16 cellular contexts compared by ENCODE assay signal in genomic region chr5:60210810-60211209, GRCh38.
DNase-seq lines count a peak whose midpoint lies in the region; ATAC-seq, FAIRE-seq and TF ChIP-seq lines count a peak whose summit lies in the region.
"Had no signal": no experiment of that assay in that cellular context is flagged by ENCODE, and none has a peak within 500 bp of the region (broad histone marks: within the 10 kb centered on the region; RNA-seq: fewer than 3 reads in every experiment).

No MANE protein-coding gene starts in this region.

- H3K27ac ChIP-seq in HepG2 (ENCODE audit: extremely low read length, insufficient read depth, low read length) (no peak overlapping the region), right lobe of liver (no peak overlapping the region), RWPE2 (ENCODE audit: poor library complexity, severe bottlenecking) (no peak overlapping the region), kidney (ENCODE audit: low read depth in 2 of 2, low read length in 2 of 2) (no peak overlapping the region)
- H3K27ac ChIP-seq: adrenal gland, epithelial cell of prostate had no signal

- H3K9ac ChIP-seq in HepG2 (ENCODE audit: insufficient read depth, low read depth, low read length) (no peak overlapping the region), kidney (ENCODE audit: low read length in 2 of 2) (no peak overlapping the region)

- FAIRE-seq in HepG2 (lab: Jason Lieb, UNC) (no peak), kidney (lab: Jason Lieb, UNC) (no peak)
- FAIRE-seq: keratinocyte had no signal

- POLR2A ChIA-PET in HepG2 (lab: Yijun Ruan, JAX): no interaction called here

- no peaks in the 10 kb centered on the region for H4K20me1 ChIP-seq in HepG2 (ENCODE audit: insufficient read depth, low read length)

- H3K36me3 ChIP-seq in HepG2 (replicated peaks in 1 of 2; ENCODE audit: control insufficient read depth in 1 of 2, insufficient read depth in 2 of 2, low read length in 2 of 2) (no peaks in the 10 kb centered on the region), right lobe of liver (no peaks in the 10 kb centered on the region), RWPE2 (ENCODE audit: low read depth) (no peaks in the 10 kb centered on the region), kidney (ENCODE audit: control insufficient read depth in 1 of 2, insufficient read depth in 2 of 2, low read length in 2 of 2) (no peaks in the 10 kb centered on the region)
- H3K36me3 ChIP-seq: adrenal gland had no signal

- ATAC-seq in HepG2 (peak; percentile 84), right lobe of liver (no peak), RWPE2 (ENCODE audit: low read depth) (peak; percentile 48; the same call in 2 of the 3 replicates), GM18498 (IDR thresholded peaks at IDR 0.05; ENCODE audit: unreplicated experiment) (no peak), GM21717 (IDR thresholded peaks at IDR 0.05; ENCODE audit: unreplicated experiment) (no peak)
- ATAC-seq: mucosa of descending colon had no signal

- TF ChIP-seq CTCF in HepG2 (CRISPR knock-in tag; IDR thresholded peaks at IDR 0.05): no peak
- TF ChIP-seq CTCF in right lobe of liver (IDR thresholded peaks at IDR 0.05): no peak
- TF ChIP-seq CTCF in RWPE2 (IDR thresholded peaks at IDR 0.05; ENCODE audit: poor library complexity, severe bottlenecking): no peak
- TF ChIP-seq CTCF in kidney (IDR thresholded peaks at IDR 0.05; ENCODE audit: borderline replicate concordance, extremely low read depth, insufficient read depth): no peak
- no peak for TF ChIP-seq CTCF in GM13976 (IDR thresholded peaks at IDR 0.05; ENCODE audit: borderline replicate concordance, control extremely low read depth, extremely low read depth, insufficient read depth, missing control alignments)

- H3K79me2 ChIP-seq in HepG2 (ENCODE audit: insufficient read depth, low read length): no peaks in the 10 kb centered on the region

- no peaks in the 10 kb centered on the region for H3K27me3 ChIP-seq in HepG2 (ENCODE audit: control insufficient read depth in 1 of 2, insufficient read depth in 2 of 2, low read length in 2 of 2)
- no peaks in the 10 kb centered on the region for H3K27me3 ChIP-seq in right lobe of liver
- H3K27me3 ChIP-seq in RWPE2 (ENCODE audit: insufficient read depth, poor library complexity, severe bottlenecking): peaks cover 28% of the 10 kb centered on the region
- H3K27me3 ChIP-seq: adrenal gland had no signal

- TF ChIP-seq RAD21 in HepG2 (CRISPR knock-in tag; IDR thresholded peaks at IDR 0.05): no peak

- H3K4me3 ChIP-seq in HepG2 (replicated peaks in 1 of 3; ENCODE audit: insufficient read depth in 1 of 3, low read depth in 2 of 3, low read length in 3 of 3) (peak overlapping the region; percentile 36 to 63 (median 44); a peak in 4 of 6 replicates), right lobe of liver (no peak overlapping the region), RWPE2 (ENCODE audit: severe bottlenecking) (peak overlapping the region; percentile 20), kidney (ENCODE audit: low read length in 2 of 2) (peak overlapping the region in 1 of 2 donors; percentile 23)
- H3K4me3 ChIP-seq: adrenal gland, mucosa of descending colon had no signal

- no peak overlapping the region for H2AFZ ChIP-seq in HepG2 (ENCODE audit: low read length)

- no peak for DNase-seq in HepG2 (ENCODE audit: low spot score)
- DNase-seq in right lobe of liver: no peak
- DNase-seq in RWPE2 (ENCODE audit: low spot score): no peak
- DNase-seq in kidney: peak; percentile 56
- DNase-seq in GM13976 (ENCODE audit: low spot score): no peak
- no peak for DNase-seq in NCI-H2171 treated with DMSO at 0.1 percent for 48 hours (lab: John Stamatoyannopoulos, UW)
- DNase-seq: activated CD4-positive, alpha-beta T cell treated with anti-CD3 and anti-CD28 coated beads, Interleukin-2, amount 50 U/mL, for 1 hour; adrenal gland; head of caudate nucleus; NCI-H1048; T-helper 9 cell had no signal

- in situ Hi-C loops in HepG2 (cut with HindIII; ENCODE audit: extremely low pct_ligation_motif_present, low pct_unique_long_range_greater_than_20kb) (no loop called here), GM13976 (cut with MboI; ENCODE audit: low sequenced_read_pairs, unreplicated experiment) (no loop called here)

- H3K9me3 ChIP-seq in HepG2 (ENCODE audit: low read length) (no peaks in the 10 kb centered on the region), right lobe of liver (no peaks in the 10 kb centered on the region), RWPE2 (ENCODE audit: severe bottlenecking) (no peaks in the 10 kb centered on the region), kidney (ENCODE audit: control insufficient read depth in 1 of 2, low read length in 2 of 2) (no peaks in the 10 kb centered on the region)
- H3K9me3 ChIP-seq: adrenal gland, mucosa of descending colon had no signal

- peak overlapping the region; percentile 69 for H3K4me2 ChIP-seq in HepG2 (ENCODE audit: low read depth, low read length)

- no peak for TF ChIP-seq EP300 in HepG2 (IDR thresholded peaks at IDR 0.05; ENCODE audit: low read depth in 2 of 2, low read length in 2 of 2)
- TF ChIP-seq EP300 in HepG2 (CRISPR knock-in tag; IDR thresholded peaks at IDR 0.05; ENCODE audit: borderline replicate concordance): no peak

- CTCF ChIA-PET in HepG2 (lab: Yijun Ruan, JAX; ENCODE audit: low intra/inter-chr PET ratio, low total read pairs): no interaction called here

- WGBS in HepG2 (ENCODE audit: low lambda C conversion rate): 44% methylated on average over 12 of the region's 17 CpGs
- WGBS in right lobe of liver (ENCODE audit: insufficient coverage, low coverage, low lambda C conversion rate, missing lambda C conversion rate): 72% methylated on average over 5 of the region's 17 CpGs

- H3K4me1 ChIP-seq in HepG2 (ENCODE audit: insufficient read depth, low read length): peaks cover 15% of the 10 kb centered on the region
- H3K4me1 ChIP-seq in right lobe of liver: no peaks in the 10 kb centered on the region
- H3K4me1 ChIP-seq in RWPE2 (ENCODE audit: insufficient read depth, poor library complexity, severe bottlenecking): no peaks in the 10 kb centered on the region
- no peaks in the 10 kb centered on the region for H3K4me1 ChIP-seq in kidney (ENCODE audit: control insufficient read depth in 1 of 2, insufficient read depth in 1 of 2, low read depth in 1 of 2, low read length in 2 of 2)
- H3K4me1 ChIP-seq: adrenal gland had no signal

- intact Hi-C loops in HepG2 (cut with micrococcal nuclease; ENCODE audit: unreplicated experiment) (loop anchor here (5.0 kb wide), 1 partner anchor 151 kb away; no protein-coding TSS in a partner anchor), right lobe of liver (cut with DNase I) (no loop called here), kidney (cut with DNase I) (no loop called here)

- TF ChIP-seq POLR2A in HepG2 (IDR thresholded peaks at IDR 0.05; ENCODE audit: insufficient read depth in 1 of 2, low read depth in 2 of 2, low read length in 2 of 2) (no peak), right lobe of liver (IDR thresholded peaks at IDR 0.05) (no peak)

- BruUV-seq in HepG2 (replicated peaks; lab: Mats Ljungman, UMichigan): no TSS peak

TF ChIP-seq in HepG2, 621 proteins besides CTCF, POLR2A, EP300 and RAD21 (continues in another document):
- TF ChIP-seq ZNF737 (CRISPR knock-in tag; IDR thresholded peaks at IDR 0.05; ENCODE audit: borderline replicate concordance) (no peak), ZNF530 (CRISPR knock-in tag; IDR thresholded peaks at IDR 0.05; ENCODE audit: low read depth) (no peak), SMARCC2 (IDR thresholded peaks at IDR 0.05) (no peak), ZNF12 (CRISPR knock-in tag; IDR thresholded peaks at IDR 0.05) (no peak), ARID3A (IDR thresholded peaks at IDR 0.05; ENCODE audit: low read depth, low read length) (no peak), PCBP1 (IDR thresholded peaks at IDR 0.05; ENCODE audit: borderline replicate concordance, low read depth, low read length) (no peak), CAMTA2 (CRISPR knock-in tag; IDR thresholded peaks at IDR 0.05; ENCODE audit: borderline replicate concordance) (no peak), KMT2A (CRISPR knock-in tag; IDR thresholded peaks at IDR 0.05) (0 out of 2 replicates have a peak, but pooled peaks have one; percentile 26)

Comparison
In these comparisons a context has a peak if more than half of its experiments do, and no peak if none do; other contexts are left out.
1. ATAC-seq: peak in HepG2 (single experiment) and RWPE2 (single experiment); none in right lobe of liver (0 of 4), GM18498 (single experiment) and GM21717 (single experiment).
2. H3K4me3 ChIP-seq: peak in HepG2 (3 of 3) and RWPE2 (single experiment); none in right lobe of liver (0 of 3).